23 cellular contexts compared by ENCODE assay signal in the genomic region with DNA sequence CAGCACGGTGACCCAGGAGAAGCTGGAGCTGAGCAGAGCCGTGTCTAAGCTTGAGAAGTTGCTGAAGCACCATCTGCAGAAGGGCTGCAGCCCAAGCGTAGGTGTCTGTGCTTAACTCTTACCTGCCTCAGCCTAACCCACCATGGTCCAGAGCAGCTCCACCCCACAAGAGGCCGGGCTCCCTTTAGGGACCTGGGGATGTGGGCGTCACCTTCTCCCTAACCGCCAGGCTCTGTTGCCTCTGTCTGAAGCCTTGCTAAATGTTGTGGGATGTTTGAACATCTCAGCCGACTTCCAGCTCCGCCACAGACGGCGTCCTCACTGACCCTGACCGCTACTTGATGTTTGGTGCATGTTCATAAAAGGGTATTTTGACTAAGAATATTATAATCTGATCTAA.
"Had no signal": no experiment of that assay in that cellular context is flagged by ENCODE, and none has a peak within 500 bp of the region (broad histone marks: within the 10 kb centered on the region; RNA-seq: fewer than 3 reads in every experiment).

No MANE protein-coding gene starts in this region.

- H3K4me3 Mint-ChIP-seq: activated T-cell treated with anti-CD3 and anti-CD28 coated beads, Interleukin-2, amount 50 U/mL, for 4 hours; central memory CD8-positive, alpha-beta T cell; T-helper 1 cell treated with Interleukin-12 subunit alpha and Interleukin-12 subunit beta and Interleukin-4 antibody, amounts not matched to agents 30 μg/mL and 1 μg/mL, for 36 hours had no signal

- H3K27ac Mint-ChIP-seq: T-helper 1 cell treated with Interleukin-12 subunit alpha and Interleukin-12 subunit beta and Interleukin-4 antibody, amounts not matched to agents 30 μg/mL and 1 μg/mL, for 36 hours had no signal

- H3K4me1 ChIP-seq: ascending aorta, body of pancreas, Peyer's patch, SJSA1 had no signal

- H3K27me3 Mint-ChIP-seq: central memory CD8-positive, alpha-beta T cell had no signal

- H3K4me3 ChIP-seq: ascending aorta, body of pancreas, Peyer's patch, SJSA1 had no signal

- H3K27me3 ChIP-seq: ascending aorta, body of pancreas, Peyer's patch, SJSA1 had no signal

- H3K9me3 Mint-ChIP-seq: activated T-cell treated with anti-CD3 and anti-CD28 coated beads, Interleukin-2, amount 50 U/mL, for 4 hours; central memory CD8-positive, alpha-beta T cell; T-helper 1 cell treated with Interleukin-12 subunit alpha and Interleukin-12 subunit beta and Interleukin-4 antibody, amounts not matched to agents 30 μg/mL and 1 μg/mL, for 36 hours had no signal

- DNase-seq: activated CD4-positive, alpha-beta T cell treated with anti-CD3 and anti-CD28 coated beads for 4 hours; activated CD4-positive, alpha-beta T cell treated with anti-CD3 and anti-CD28 coated beads, Interleukin-2, amount 50 U/mL, for 4 hours; activated CD8-positive, alpha-beta memory T cell treated with anti-CD3 and anti-CD28 coated beads for 24 hours; activated effector memory CD4-positive, alpha-beta T cell treated with anti-CD3 and anti-CD28 coated beads, Interleukin-2, amount 50 U/mL, for 16 hours; activated naive CD4-positive, alpha-beta T cell treated with Interleukin-2 at 50 U/mL for 16 hours; activated T-cell treated with anti-CD3 and anti-CD28 coated beads, Interleukin-2, amount 50 U/mL, for 4 hours; amniotic stem cell; body of pancreas; Kasumi-1; KBM-7; NCI-H146; NCI-H187 treated with DMSO at 0.1 percent for 48 hours; NCI-H2081 treated with DMSO at 0.1 percent for 48 hours; NCI-H446; NCI-H524; Peyer's patch; SHP77 had no signal

- H3K9me3 ChIP-seq: ascending aorta, body of pancreas, Peyer's patch, SJSA1 had no signal

- ATAC-seq: activated CD4-positive, CD25-positive, alpha-beta regulatory T cell treated with anti-CD3 and anti-CD28 coated beads, Interleukin-2, amount 50 U/mL, for 24 hours; body of pancreas had no signal

- H3K27ac ChIP-seq: ascending aorta, body of pancreas, Peyer's patch, RWPE1, SJSA1 had no signal
